1 cellular context compared by ENCODE assay signal in genomic region chr15:68292157-68292781, GRCh38.
TF ChIP-seq lines count a peak whose summit lies in the region.

No MANE protein-coding gene starts in this region.

TF ChIP-seq in GM12878, 131 proteins besides CTCF, POLR2A, EP300 and RAD21:
- TF ChIP-seq ZBTB4 (CRISPR knock-in tag; IDR thresholded peaks at IDR 0.05), result no peak
- no peak for TF ChIP-seq ATF2 (IDR thresholded peaks at IDR 0.05; ENCODE audit: low read length)
- no peak for TF ChIP-seq CHD1 (IDR thresholded peaks at IDR 0.05; ENCODE audit: low read depth, low read length)
- no peak for TF ChIP-seq TBL1XR1 (IDR thresholded peaks at IDR 0.05; ENCODE audit: low read depth, low read length)
- TF ChIP-seq NR2F1 (conservative IDR thresholded peaks at IDR 0.05), result no peak
- TF ChIP-seq KDM1A (IDR thresholded peaks at IDR 0.05; ENCODE audit: borderline replicate concordance), result no peak
- TF ChIP-seq ATF7 (IDR thresholded peaks at IDR 0.05; ENCODE audit: low read depth), result no peak
- TF ChIP-seq PBX3 (IDR thresholded peaks at IDR 0.05; ENCODE audit: insufficient replicate concordance, low read depth, low read length), result no peak
- TF ChIP-seq TARDBP (IDR thresholded peaks at IDR 0.05; ENCODE audit: borderline replicate concordance), result no peak
- TF ChIP-seq PAX5 (IDR thresholded peaks at IDR 0.05; ENCODE audit: borderline replicate concordance, low read depth, low read length), result no peak
- no peak for TF ChIP-seq NFIC (IDR thresholded peaks at IDR 0.05; ENCODE audit: low read depth, low read length)
- TF ChIP-seq NRF1 (conservative IDR thresholded peaks at IDR 0.05; ENCODE audit: low read depth, low read length), result no peak
- no peak for TF ChIP-seq SMAD1 (IDR thresholded peaks at IDR 0.05; ENCODE audit: low read depth, partially characterized antibody)
- no peak for TF ChIP-seq RELB (IDR thresholded peaks at IDR 0.05; ENCODE audit: low read depth)
- TF ChIP-seq PAX8 (IDR thresholded peaks at IDR 0.05), result no peak
- TF ChIP-seq DPF2 (IDR thresholded peaks at IDR 0.05), result no peak
- no peak for TF ChIP-seq TCF7 (IDR thresholded peaks at IDR 0.05; ENCODE audit: borderline replicate concordance)
- TF ChIP-seq HCFC1 (IDR thresholded peaks at IDR 0.05; ENCODE audit: low read length), result no peak
